Comparison of ENCODE assay signal across 10 cellular contexts in genomic region chr5:54947187-54947586, GRCh38. TPM values are rescaled to one million over a fixed set of nuclear protein-coding genes. Genes with fewer than 3 reads are reported as not detected.
"Had no signal": no experiment of that assay in that cellular context is flagged by ENCODE, and none has a peak within 500 bp of the region (broad histone marks: within the 10 kb centered on the region; RNA-seq: fewer than 3 reads in every experiment).

No MANE protein-coding gene starts in this region.

- ATAC-seq: GM23338, HepG2 had no signal

- H3K4me3 Mint-ChIP-seq: GM23338, H9, HFFc6, IgD-negative memory B cell had no signal

- H3K27ac ChIP-seq: HL-60, KMS-11 had no signal

- H3K9me3 Mint-ChIP-seq: GM23338, HFFc6 had no signal

- H3K4me1 Mint-ChIP-seq: IgD-negative memory B cell had no signal

- DNase-seq: H9, HCEC 1CT, HFFc6, KBM-7 had no signal

- H3K36me3 Mint-ChIP-seq: IgD-negative memory B cell had no signal

- H3K27ac Mint-ChIP-seq: GM23338, H9, HFFc6, IgD-negative memory B cell had no signal

- H3K4me3 ChIP-seq: GM23338 had no signal

RNA-seq across cellular contexts. Expression of gene ESM1, which starts 38.2 kb away (rescaled TPM):
- total RNA-seq: H1, H9, HepG2 had no signal
